7 cellular contexts compared by ENCODE assay signal in the genomic region with DNA sequence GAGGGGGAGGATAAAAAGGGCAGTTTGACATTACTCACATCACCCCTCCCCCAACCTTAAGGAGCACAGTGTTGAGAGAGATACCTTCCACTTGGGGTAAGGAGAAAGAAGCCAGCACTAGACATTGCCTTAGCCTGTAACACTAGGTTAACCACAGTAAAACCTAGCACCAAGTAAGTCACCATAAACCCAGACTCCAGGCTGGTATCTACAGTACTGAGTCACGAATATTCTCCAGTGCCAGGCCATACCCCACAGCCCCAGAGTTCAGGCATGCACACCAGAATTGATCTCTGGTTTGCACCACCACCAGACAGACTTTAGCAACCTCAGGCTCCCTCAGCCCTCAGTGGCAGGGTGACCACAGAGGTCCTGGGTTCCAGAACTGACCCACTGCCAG.
"Had no signal": no experiment of that assay in that cellular context is flagged by ENCODE, and none has a peak within 500 bp of the region (broad histone marks: within the 10 kb centered on the region; RNA-seq: fewer than 3 reads in every experiment).

No MANE protein-coding gene starts in this region.

- H3K4me1 Mint-ChIP-seq: IgD-negative memory B cell had no signal

- H3K36me3 Mint-ChIP-seq: IgD-negative memory B cell had no signal

- ATAC-seq: HepG2, K562 had no signal

- H3K27ac ChIP-seq: HL-60 had no signal

- FAIRE-seq: HepG2, HTR-8/SVneo, K562 had no signal

- DNase-seq: IMR-90, KBM-7 had no signal

- H3K4me3 Mint-ChIP-seq: IgD-negative memory B cell had no signal

- H3K27ac Mint-ChIP-seq: IgD-negative memory B cell had no signal

- H3K4me3 ChIP-seq: K562 had no signal

- H3K27me3 Mint-ChIP-seq: IgD-negative memory B cell had no signal
